Comparison of ENCODE assay signal across 28 cellular contexts in the genomic region with DNA sequence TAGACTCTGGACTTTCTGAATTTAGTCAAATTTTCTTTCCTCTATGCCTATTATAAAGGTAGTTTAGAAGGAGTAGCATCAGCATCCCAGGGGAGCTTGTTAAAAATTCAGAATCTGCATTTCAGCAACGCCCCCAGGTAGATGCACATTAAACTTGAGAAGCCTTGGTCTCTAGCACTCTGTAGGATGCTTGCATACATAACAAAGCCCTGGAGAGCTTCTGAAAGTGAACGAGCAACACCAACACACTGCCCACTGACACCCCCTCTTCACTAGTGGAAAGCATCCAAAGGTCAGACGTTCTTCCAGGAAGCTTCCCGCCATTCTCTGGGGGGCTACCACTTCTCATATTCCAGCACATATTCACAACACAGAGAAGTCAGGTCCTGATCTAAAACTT. TPM values are rescaled to one million over a fixed set of nuclear protein-coding genes. Genes with fewer than 3 reads are reported as not detected.
"Had no signal": no experiment of that assay in that cellular context is flagged by ENCODE, and none has a peak within 500 bp of the region (broad histone marks: within the 10 kb centered on the region; RNA-seq: fewer than 3 reads in every experiment).

No MANE protein-coding gene starts in this region.

- H3K27me3 Mint-ChIP-seq: central memory CD8-positive, alpha-beta T cell; stimulated activated memory B cell treated with anti-CD40 and anti-IgM and Interleukin-4, amounts not matched to agents 10 μg/mL and 1 μg/mL and 100 μg/mL, for 72 hours had no signal

- H3K36me3 ChIP-seq: adrenal gland, breast epithelium, esophagus squamous epithelium, gastrocnemius medialis, thyroid gland had no signal

- H3K36me3 Mint-ChIP-seq: activated naive CD8-positive, alpha-beta T cell; naive B cell; stimulated activated memory B cell treated with anti-CD40 and anti-IgM and Interleukin-4, amounts not matched to agents 10 μg/mL and 1 μg/mL and 100 μg/mL, for 72 hours had no signal

- H3K9me3 ChIP-seq: adrenal gland, breast epithelium, esophagus squamous epithelium, gastrocnemius medialis, right lobe of liver, thyroid gland had no signal

- H3K4me3 ChIP-seq: adrenal gland, breast epithelium, coronary artery, esophagus squamous epithelium, gastrocnemius medialis, right lobe of liver, smooth muscle cell, thyroid gland had no signal

- H3K4me1 Mint-ChIP-seq: central memory CD8-positive, alpha-beta T cell; naive B cell had no signal

- DNase-seq: activated CD4-positive, alpha-beta T cell treated with anti-CD3 and anti-CD28 coated beads for 4 hours; activated CD4-positive, alpha-beta T cell treated with anti-CD3 and anti-CD28 coated beads, Interleukin-2, amount 50 U/mL, for 48 hours; activated CD8-positive, alpha-beta memory T cell treated with anti-CD3 and anti-CD28 coated beads, Interleukin-2, amount 50 U/mL, for 48 hours; activated naive CD4-positive, alpha-beta T cell; activated T-cell treated with anti-CD3 and anti-CD28 coated beads, Interleukin-2, amount 50 U/mL, for 4 hours; adrenal gland; esophagus squamous epithelium; gastrocnemius medialis; head of caudate nucleus; hypothalamus; islet precursor cell; left cardiac atrium; naive B cell; occipital lobe; right lobe of liver; stimulated activated CD4-positive, alpha-beta T cell treated with anti-CD3 and anti-CD28 coated beads, Interleukin-15, amount 100 ng/mL, for 24 hours; T-helper 9 cell; thyroid gland had no signal

- ATAC-seq: activated T-cell treated with anti-CD3 and anti-CD28 coated beads, Interleukin-2, amount 50 U/mL, for 4 hours; gastrocnemius medialis; left cardiac atrium; right lobe of liver; stimulated activated memory B cell treated with anti-CD40 and anti-IgM and Interleukin-4, amounts not matched to agents 10 μg/mL and 1 μg/mL and 100 μg/mL, for 72 hours had no signal

- H3K27me3 ChIP-seq: adrenal gland, breast epithelium, esophagus squamous epithelium, gastrocnemius medialis, right lobe of liver, thyroid gland had no signal

- H3K27ac ChIP-seq: adrenal gland, gastrocnemius medialis, right lobe of liver, thyroid gland had no signal

- H3K27ac Mint-ChIP-seq: activated naive CD8-positive, alpha-beta T cell; activated T-helper 2 cell treated with anti-CD3 and anti-CD28 coated beads, Interferon-gamma antibody, Interleukin-2, Interleukin-4, amounts not matched to agents 10 μg/mL and 5 μg/mL and 100 μg/mL, durations not matched to agents 14 hours and 24 hours and 36 hours; stimulated activated memory B cell treated with anti-CD40 and anti-IgM and Interleukin-4, amounts not matched to agents 10 μg/mL and 1 μg/mL and 100 μg/mL, for 72 hours had no signal

- H3K4me3 Mint-ChIP-seq: activated naive CD8-positive, alpha-beta T cell; activated T-cell treated with anti-CD3 and anti-CD28 coated beads, Interleukin-2, amount 50 U/mL, for 4 hours; central memory CD8-positive, alpha-beta T cell; naive B cell; neural crest cell; stimulated activated memory B cell treated with anti-CD40 and anti-IgM and Interleukin-4, amounts not matched to agents 10 μg/mL and 1 μg/mL and 100 μg/mL, for 72 hours had no signal

- H3K9me3 Mint-ChIP-seq: activated T-cell treated with anti-CD3 and anti-CD28 coated beads, Interleukin-2, amount 50 U/mL, for 4 hours; activated T-helper 2 cell treated with anti-CD3 and anti-CD28 coated beads, Interferon-gamma antibody, Interleukin-2, Interleukin-4, amounts not matched to agents 10 μg/mL and 5 μg/mL and 100 μg/mL, durations not matched to agents 14 hours and 24 hours and 36 hours; central memory CD8-positive, alpha-beta T cell; neural crest cell; stimulated activated memory B cell treated with anti-CD40 and anti-IgM and Interleukin-4, amounts not matched to agents 10 μg/mL and 1 μg/mL and 100 μg/mL, for 72 hours had no signal

- H3K4me1 ChIP-seq: right lobe of liver had no signal

RNA-seq across cellular contexts. Expression of a gene that starts 6.5 kb away (rescaled TPM):
- total RNA-seq: activated CD8-positive, alpha-beta memory T cell treated with anti-CD3 and anti-CD28 coated beads for 36 hours; activated T-cell treated with anti-CD3 and anti-CD28 coated beads, Interleukin-2, amount 50 U/mL, for 4 hours; activated T-helper 2 cell treated with anti-CD3 and anti-CD28 coated beads, Interferon-gamma antibody, Interleukin-2, Interleukin-4, amounts not matched to agents 10 μg/mL and 5 μg/mL and 100 μg/mL, durations not matched to agents 14 hours and 24 hours and 36 hours; T-helper 1 cell treated with Interleukin-12 subunit alpha and Interleukin-12 subunit beta and Interleukin-4 antibody, amounts not matched to agents 30 ng/mL and 1 ng/mL, for 36 hours had no signal
